In genomic region chr19:1112254-1113208, GRCh38 we compare ENCODE assay signal across 1 cellular context.
TF ChIP-seq lines count a peak whose summit lies in the region.

No MANE protein-coding gene starts in this region.

TF ChIP-seq in HepG2, 621 proteins besides CTCF, POLR2A, EP300 and RAD21 (continues in another document):
- TF ChIP-seq BRF2 (CRISPR knock-in tag; IDR thresholded peaks at IDR 0.05) (no peak), RFX1 (IDR thresholded peaks at IDR 0.05) (no peak), TEF (CRISPR knock-in tag; IDR thresholded peaks at IDR 0.05) (no peak), TMF1 (CRISPR knock-in tag; IDR thresholded peaks at IDR 0.05; ENCODE audit: low read depth) (no peak), PAF1 (CRISPR knock-in tag; IDR thresholded peaks at IDR 0.05) (no peak), ZNF121 (CRISPR knock-in tag; IDR thresholded peaks at IDR 0.05) (no peak), ZNF7 (CRISPR knock-in tag; IDR thresholded peaks at IDR 0.05) (no peak), NFIB (CRISPR knock-in tag; IDR thresholded peaks at IDR 0.05; ENCODE audit: borderline replicate concordance) (no peak), NFAT5 (CRISPR knock-in tag; IDR thresholded peaks at IDR 0.05) (no peak), ZSCAN12 (CRISPR knock-in tag; IDR thresholded peaks at IDR 0.05) (no peak), SUZ12 (IDR thresholded peaks at IDR 0.05; ENCODE audit: low read depth, low read length) (no peak), ZNF12 (CRISPR knock-in tag; IDR thresholded peaks at IDR 0.05) (no peak), ZNF569 (CRISPR knock-in tag; IDR thresholded peaks at IDR 0.05; ENCODE audit: borderline replicate concordance) (no peak), GMEB1 (CRISPR knock-in tag; IDR thresholded peaks at IDR 0.05; ENCODE audit: borderline replicate concordance) (no peak), ZNF782 (CRISPR knock-in tag; IDR thresholded peaks at IDR 0.05; ENCODE audit: borderline replicate concordance) (no peak), ZNF496 (CRISPR knock-in tag; IDR thresholded peaks at IDR 0.05; ENCODE audit: insufficient replicate concordance) (no peak), SCMH1 (CRISPR knock-in tag; IDR thresholded peaks at IDR 0.05; ENCODE audit: borderline replicate concordance) (no peak), ZNF703 (CRISPR knock-in tag; IDR thresholded peaks at IDR 0.05; ENCODE audit: borderline replicate concordance) (no peak), LCORL (IDR thresholded peaks at IDR 0.05) (no peak), LCORL (CRISPR knock-in tag; IDR thresholded peaks at IDR 0.05) (no peak), SKIL (CRISPR knock-in tag; IDR thresholded peaks at IDR 0.05; ENCODE audit: borderline replicate concordance) (no peak), PPARG (CRISPR knock-in tag; conservative IDR thresholded peaks at IDR 0.05) (no peak), ZBTB20 (CRISPR knock-in tag; IDR thresholded peaks at IDR 0.05; ENCODE audit: borderline replicate concordance, low read depth) (no peak), TFDP2 (CRISPR knock-in tag; IDR thresholded peaks at IDR 0.05) (no peak), ZNF274 (CRISPR knock-in tag; IDR thresholded peaks at IDR 0.05) (no peak), ZNF224 (CRISPR knock-in tag; IDR thresholded peaks at IDR 0.05) (no peak), ZNF275 (CRISPR knock-in tag; IDR thresholded peaks at IDR 0.05; ENCODE audit: borderline replicate concordance) (no peak), ISL2 (CRISPR knock-in tag; IDR thresholded peaks at IDR 0.05) (no peak), SP1 (IDR thresholded peaks at IDR 0.05) (no peak), SP1 (CRISPR knock-in tag; IDR thresholded peaks at IDR 0.05) (no peak), ELF3 (CRISPR knock-in tag; IDR thresholded peaks at IDR 0.05) (no peak), PAX8 (CRISPR knock-in tag; IDR thresholded peaks at IDR 0.05; ENCODE audit: borderline replicate concordance) (no peak), ZNF670 (CRISPR knock-in tag; IDR thresholded peaks at IDR 0.05; ENCODE audit: borderline replicate concordance) (0 out of 2 replicates have a peak, but pooled peaks have one; percentile 1), ATF2 (CRISPR knock-in tag; IDR thresholded peaks at IDR 0.05) (no peak), DNMT1 (CRISPR knock-in tag; IDR thresholded peaks at IDR 0.05) (0 out of 2 replicates have a peak, but pooled peaks have one; percentile 40), ZBTB40 (IDR thresholded peaks at IDR 0.05) (no peak), ZBTB40 (CRISPR knock-in tag; IDR thresholded peaks at IDR 0.05) (no peak)
